Comparison of ENCODE assay signal across 8 cellular contexts in genomic region chr3:33113772-33114621, GRCh38. TPM values are rescaled to one million over a fixed set of nuclear protein-coding genes. Genes with fewer than 3 reads are reported as not detected.
A peak's percentile ranks its signal among the peaks of the same experiment; 100 is the strongest.
DNase-seq lines count a peak whose midpoint lies in the region; ATAC-seq, FAIRE-seq and TF ChIP-seq lines count a peak whose summit lies in the region.

Gene CRTAP (plus strand): TSS chr3:33114014. CDS start chr3:33114078, 64 bp downstream.

- H3K4me2 ChIP-seq in HepG2 (ENCODE audit: low read depth, low read length) = peak within 1 kb of the TSS; percentile 90

- no peaks in the 10 kb centered on the region for H3K27me3 Mint-ChIP-seq in dendritic cell treated with granulocyte-macrophage colony-stimulating factor and Interleukin-4, amounts not matched to agents 40 ng/mL and 50 ng/mL, for 4 days

- peaks cover 24% of the 10 kb centered on the region for H3K36me3 Mint-ChIP-seq in dendritic cell treated with granulocyte-macrophage colony-stimulating factor and Interleukin-4, amounts not matched to agents 40 ng/mL and 50 ng/mL, for 4 days (ENCODE audit: low read depth)

- TF ChIP-seq EP300 in HepG2 (IDR thresholded peaks at IDR 0.05; ENCODE audit: low read depth in 2 of 2, low read length in 2 of 2) (no peak), HepG2 (CRISPR knock-in tag; IDR thresholded peaks at IDR 0.05; ENCODE audit: borderline replicate concordance) (no peak)

- no peaks in the 10 kb centered on the region for H3K9me3 ChIP-seq in BE2C
- H3K9me3 ChIP-seq in HepG2 (ENCODE audit: low read length) = no peaks in the 10 kb centered on the region

- intact Hi-C loops in dendritic cell treated with granulocyte-macrophage colony-stimulating factor and Interleukin-4, amounts not matched to agents 40 ng/mL and 50 ng/mL, for 4 days (cut with micrococcal nuclease) = loop anchor here (1.0 kb wide), 1 partner anchor 18 kb away; no protein-coding TSS in a partner anchor
- intact Hi-C loops in HepG2 (cut with micrococcal nuclease; ENCODE audit: unreplicated experiment) = loop anchor here (2.0 kb wide), 1 partner anchor 17 kb away; the partner anchor contains the start of genes GLB1 and TMPPE

- no peaks in the 10 kb centered on the region for H3K27me3 ChIP-seq in BE2C
- H3K27me3 ChIP-seq in HepG2 (ENCODE audit: control insufficient read depth in 1 of 2, insufficient read depth in 2 of 2, low read length in 2 of 2) = no peaks in the 10 kb centered on the region; a peak in 2 of 5 replicates

- H3K4me1 Mint-ChIP-seq in dendritic cell treated with granulocyte-macrophage colony-stimulating factor and Interleukin-4, amounts not matched to agents 40 ng/mL and 50 ng/mL, for 4 days (ENCODE audit: low read depth) = peaks cover 53% of the 10 kb centered on the region

- TF ChIP-seq CTCF in BE2C (IDR thresholded peaks at IDR 0.05; ENCODE audit: low read depth, low read length) (no peak), HepG2 (CRISPR knock-in tag; IDR thresholded peaks at IDR 0.05) (no peak; the same call in 1 of the 2 replicates)

- peak within 1 kb of the TSS; percentile 72 for H2AFZ ChIP-seq in HepG2 (ENCODE audit: low read length)

- BruUV-seq in HepG2 (replicated peaks; lab: Mats Ljungman, UMichigan) = no TSS peak

- no peaks in the 10 kb centered on the region for H4K20me1 ChIP-seq in HepG2 (ENCODE audit: insufficient read depth, low read length)

- peak within 1 kb of the TSS; percentile 92 for H3K9ac ChIP-seq in HepG2 (ENCODE audit: insufficient read depth, low read depth, low read length)

- peak within 1 kb of the TSS; percentile 91 for H3K27ac Mint-ChIP-seq in dendritic cell treated with granulocyte-macrophage colony-stimulating factor and Interleukin-4, amounts not matched to agents 40 ng/mL and 50 ng/mL, for 4 days

- DNase-seq in BE2C (peak; percentile 91), NCI-H526 (lab: John Stamatoyannopoulos, UW) (peak; percentile 68 to 91), HepG2 (ENCODE audit: low spot score) (peak; percentile 81)
- DNase-seq in activated CD4-positive, alpha-beta T cell treated with anti-CD3 and anti-CD28 coated beads, Interleukin-2, amount 50 U/mL, for 24 hours (ENCODE audit: low read depth in 1 of 2, low spot score in 1 of 2) = peak; percentile 68 to 76
- DNase-seq in stimulated activated CD4-positive, alpha-beta T cell treated with anti-CD3 and anti-CD28 coated beads, Interleukin-2, amount 100 ng/mL, for 48 hours = peak; percentile 85 to 87

- FAIRE-seq in HepG2 (lab: Jason Lieb, UNC) = no peak

- H3K36me3 ChIP-seq in BE2C (no peaks in the 10 kb centered on the region), HepG2 (replicated peaks in 1 of 2; ENCODE audit: control insufficient read depth in 1 of 2, insufficient read depth in 2 of 2, low read length in 2 of 2) (no peaks in the 10 kb centered on the region; a peak in 1 of 5 replicates)

- H3K4me3 Mint-ChIP-seq in dendritic cell treated with granulocyte-macrophage colony-stimulating factor and Interleukin-4, amounts not matched to agents 40 ng/mL and 50 ng/mL, for 4 days = peak within 1 kb of the TSS; percentile 91

- WGBS in HepG2 (ENCODE audit: low lambda C conversion rate) = under 1% methylated on average over 31 of the region's 98 CpGs

- no peaks in the 10 kb centered on the region for H3K9me3 Mint-ChIP-seq in dendritic cell treated with granulocyte-macrophage colony-stimulating factor and Interleukin-4, amounts not matched to agents 40 ng/mL and 50 ng/mL, for 4 days

- TF ChIP-seq RAD21 in HepG2 (CRISPR knock-in tag; IDR thresholded peaks at IDR 0.05) = peak; percentile 50; the same call in 1 of the 2 replicates

- ATAC-seq in GM19025 (IDR thresholded peaks at IDR 0.05; ENCODE audit: low read depth, unreplicated experiment) = peak; percentile 82
- peak; percentile 84 for ATAC-seq in HG03342 (IDR thresholded peaks at IDR 0.05; ENCODE audit: unreplicated experiment)
- peak; percentile 95 for ATAC-seq in HepG2

- H3K79me2 ChIP-seq in HepG2 (ENCODE audit: insufficient read depth, low read length) = peaks cover 2% of the 10 kb centered on the region

- peak within 1 kb of the TSS; percentile 93 for H3K27ac ChIP-seq in HepG2 (ENCODE audit: extremely low read length, insufficient read depth, low read length)

- CTCF ChIA-PET in HepG2 (lab: Yijun Ruan, JAX; ENCODE audit: low intra/inter-chr PET ratio, low total read pairs) = no interaction called here

- H3K4me3 ChIP-seq in BE2C (ENCODE audit: low read depth, low read length) = peak within 1 kb of the TSS; percentile 63
- peak within 1 kb of the TSS; percentile 78 to 94 (median 90) for H3K4me3 ChIP-seq in HepG2 (replicated peaks in 1 of 3; ENCODE audit: insufficient read depth in 1 of 3, low read depth in 2 of 3, low read length in 3 of 3)

- in situ Hi-C loops in HepG2 (cut with HindIII; ENCODE audit: extremely low pct_ligation_motif_present, low pct_unique_long_range_greater_than_20kb) = no loop called here

- POLR2A ChIA-PET in HepG2 (lab: Yijun Ruan, JAX) = interaction anchor here (0.7 to 2.0 kb wide), 4 partner anchors 13 to 56 kb away, joined by 3 to 13 read pairs (median 6); partner anchors contain the start of genes GLB1 and TMPPE

- H3K4me1 ChIP-seq in BE2C (no peaks in the 10 kb centered on the region), HepG2 (ENCODE audit: insufficient read depth, low read length) (peaks cover 31% of the 10 kb centered on the region)

- peak; percentile 51 to 76 for TF ChIP-seq POLR2A in HepG2 (IDR thresholded peaks at IDR 0.05; ENCODE audit: insufficient read depth in 1 of 2, low read depth in 2 of 2, low read length in 2 of 2)

TF ChIP-seq in HepG2, 621 proteins besides CTCF, POLR2A, EP300 and RAD21 (continues in another document):
- TF ChIP-seq ZNF282 (IDR thresholded peaks at IDR 0.05; ENCODE audit: partially characterized antibody) = no peak
- TF ChIP-seq PHB2 (IDR thresholded peaks at IDR 0.05; ENCODE audit: partially characterized antibody) = no peak
- TF ChIP-seq SNAPC2 (CRISPR knock-in tag; IDR thresholded peaks at IDR 0.05) = peak; percentile 93; the same call in 1 of the 2 replicates
- TF ChIP-seq MXD4 (CRISPR knock-in tag; IDR thresholded peaks at IDR 0.05) = peak; percentile 80; the same call in 1 of the 2 replicates
- TF ChIP-seq ZNF850 (CRISPR knock-in tag; conservative IDR thresholded peaks at IDR 0.05) = no peak
- TF ChIP-seq ZNF10 (CRISPR knock-in tag; IDR thresholded peaks at IDR 0.05; ENCODE audit: borderline replicate concordance, low read depth) = no peak
- TF ChIP-seq RNF219 (CRISPR knock-in tag; IDR thresholded peaks at IDR 0.05) = no peak
- TF ChIP-seq ZBTB25 (CRISPR knock-in tag; IDR thresholded peaks at IDR 0.05) = no peak; the same call in 1 of the 2 replicates
- no peak for TF ChIP-seq ATRX (CRISPR knock-in tag; IDR thresholded peaks at IDR 0.05; ENCODE audit: borderline replicate concordance)

RNA-seq across cellular contexts. Expression of gene CRTAP, which starts in this region (rescaled TPM):
- 13.7 TPM for polyA plus RNA-seq in BE2C (2012; ENCODE audit: insufficient read depth, insufficient read length, low read depth)
- 46.1 and 54.2 TPM in 2 replicates for total RNA-seq in HepG2 (2016; rRNA removed; fragmentation: Illumina TruSeq; extraction: Trizol)
- 26.6 and 28.3 TPM in 2 replicates for total RNA-seq in HepG2 (2016; cell fraction: cytosol; rRNA removed; fragmentation: Illumina TruSeq; extraction: Trizol; ENCODE audit: low read depth)
- total RNA-seq in HepG2 (2016; cell fraction: insoluble cytoplasmic fraction; rRNA removed; fragmentation: Illumina TruSeq; extraction: Trizol) = 34.2 and 54.9 TPM in 2 replicates
- 85.6 and 91.0 TPM in 2 replicates for total RNA-seq in HepG2 (2016; cell fraction: membrane; rRNA removed; fragmentation: Illumina TruSeq; extraction: Trizol)
- total RNA-seq in HepG2 (2016; cell fraction: nucleus; rRNA removed; fragmentation: Illumina TruSeq; extraction: Trizol) = 39.9 and 50.8 TPM in 2 replicates
- polyA plus RNA-seq in HepG2 (2011; rRNA removed) = 86.2 and 119 TPM in 2 replicates
- 84.4 and 95.4 TPM in 2 replicates for polyA plus RNA-seq in HepG2 (2011; cell fraction: cytosol; rRNA removed)
- polyA plus RNA-seq in HepG2 (2011; cell fraction: nucleus; rRNA removed) = 22.0 and 27.3 TPM in 2 replicates
- polyA plus RNA-seq in HepG2 (2012) = 67.7 and 77.4 TPM in 2 replicates
- polyA plus RNA-seq in HepG2 (2016; cell fraction: cytosol; fragmentation: Illumina TruSeq; extraction: Trizol; ENCODE audit: low read depth) = 56.8 and 61.8 TPM in 2 replicates
- 67.1 and 72.0 TPM in 2 replicates for polyA plus RNA-seq in HepG2 (2016; cell fraction: insoluble cytoplasmic fraction; fragmentation: Illumina TruSeq; extraction: Trizol; ENCODE audit: low read depth)
- polyA plus RNA-seq in HepG2 (2016; cell fraction: membrane; fragmentation: Illumina TruSeq; extraction: Trizol; ENCODE audit: low read depth) = 112 and 133 TPM in 2 replicates
- polyA plus RNA-seq in HepG2 (2016; cell fraction: nucleus; fragmentation: Illumina TruSeq; extraction: Trizol; ENCODE audit: insufficient read depth, low read depth) = 93.0 and 101 TPM in 2 replicates
- polyA minus RNA-seq in HepG2 (2011; rRNA and poly(A)+ RNA removed; ENCODE audit: low replicate concordance) = 51.0 and 179 TPM in 2 replicates
- polyA minus RNA-seq in HepG2 (2011; cell fraction: cytosol; rRNA and poly(A)+ RNA removed) = 49.0 and 49.8 TPM in 2 replicates
- 10.0 and 11.6 TPM in 2 replicates for polyA minus RNA-seq in HepG2 (2011; cell fraction: nucleus; rRNA and poly(A)+ RNA removed)

Comparison
In these comparisons a context has a peak if more than half of its experiments do, and no peak if none do; other contexts are left out.
1. Peak in every context shown above with its lines: DNase-seq, ATAC-seq, H3K4me3 ChIP-seq and H3K27ac ChIP-seq.